ENCODE assay signal across 8 cellular contexts in the genomic region with DNA sequence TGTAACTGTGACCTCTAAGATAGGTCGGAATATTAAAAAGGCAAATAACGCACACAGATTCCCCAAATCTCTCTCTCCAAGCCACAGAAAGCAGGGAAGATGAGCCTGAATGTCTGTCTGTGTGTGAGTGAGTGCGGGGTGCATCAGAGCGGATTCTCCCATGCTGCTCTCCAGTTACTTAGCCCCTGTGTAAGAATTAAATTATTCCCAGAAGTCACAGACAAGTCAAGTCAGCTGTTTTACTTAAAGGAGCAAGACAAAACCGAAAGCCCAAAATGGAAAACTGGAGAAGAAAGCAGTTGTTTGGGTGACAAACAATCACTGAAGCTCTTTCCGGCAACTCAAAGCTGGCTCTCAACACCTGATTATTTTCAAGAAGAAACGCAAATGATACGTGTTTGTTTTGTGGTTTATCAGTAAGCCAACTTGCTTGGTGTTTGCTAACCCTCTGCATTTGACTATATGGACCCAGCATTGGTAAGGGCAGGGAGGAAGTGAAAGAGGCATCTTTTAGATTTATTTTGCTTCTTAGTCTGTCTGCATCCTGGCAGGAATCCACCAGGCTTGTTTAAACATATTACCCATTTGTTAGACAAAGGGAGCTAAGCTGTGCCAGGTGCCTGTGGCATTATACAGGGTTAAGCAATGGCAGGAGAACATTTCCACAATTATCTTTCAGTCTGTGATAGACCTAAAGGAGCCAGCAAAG.
DNase-seq lines count a peak whose midpoint lies in the region; ATAC-seq and TF ChIP-seq lines count a peak whose summit lies in the region.

No MANE protein-coding gene starts in this region.

- H3K4me1 Mint-ChIP-seq in CD8-positive, alpha-beta T cell (ENCODE audit: low read depth) = no peaks in the 10 kb centered on the region

- H3K9me3 ChIP-seq in CD8-positive, alpha-beta T cell (ENCODE audit: low read length) = no peaks in the 10 kb centered on the region

- no peaks in the 10 kb centered on the region for H3K27me3 Mint-ChIP-seq in CD8-positive, alpha-beta T cell (ENCODE audit: low read depth)

- intact Hi-C loops in CD8-positive, alpha-beta T cell (cut with DNase I, micrococcal nuclease) = no loop called here

- CTCF ChIA-PET in CD8-positive, alpha-beta T cell (lab: Charles Lee) = no interaction called here

- peak; percentile 98 for ATAC-seq in GM18873 (IDR thresholded peaks at IDR 0.05; ENCODE audit: low FRiP score, unreplicated experiment)
- ATAC-seq in HG03103 (IDR thresholded peaks at IDR 0.05; ENCODE audit: low read depth, unreplicated experiment) = peak; percentile 77
- ATAC-seq in HG02840 (IDR thresholded peaks at IDR 0.05; ENCODE audit: low FRiP score, unreplicated experiment) = no peak
- no peak for ATAC-seq in CD8-positive, alpha-beta T cell

- H3K9me3 Mint-ChIP-seq in CD8-positive, alpha-beta T cell = no peaks in the 10 kb centered on the region

- no peak overlapping the region for H3K4me3 Mint-ChIP-seq in CD8-positive, alpha-beta T cell

- H3K27me3 ChIP-seq in CD8-positive, alpha-beta T cell (ENCODE audit: insufficient read depth, low read length) = no peaks in the 10 kb centered on the region

- POLR2A ChIA-PET in CD8-positive, alpha-beta T cell (lab: Charles Lee) = no interaction called here

- H3K4me1 ChIP-seq in CD8-positive, alpha-beta T cell (ENCODE audit: insufficient read depth, low read length) = no peaks in the 10 kb centered on the region

- H3K36me3 ChIP-seq in CD8-positive, alpha-beta T cell (ENCODE audit: insufficient read depth, low read length) = no peaks in the 10 kb centered on the region

- no peak overlapping the region for H3K27ac Mint-ChIP-seq in CD8-positive, alpha-beta T cell

- H3K27ac ChIP-seq in CD8-positive, alpha-beta T cell (ENCODE audit: low read depth, low read length) = no peak overlapping the region

- peak; percentile 96 for DNase-seq in NCI-H345 (lab: John Stamatoyannopoulos, UW)
- DNase-seq in fibroblast of pulmonary artery (ENCODE audit: low read depth) = peak; percentile 50
- DNase-seq in RKO (ENCODE audit: low spot score) = no peak
- DNase-seq in CD8-positive, alpha-beta T cell = no peak
- no peak for DNase-seq in GM10266 (ENCODE audit: extremely low spot score)

- TF ChIP-seq CTCF in fibroblast of pulmonary artery (IDR thresholded peaks at IDR 0.05; ENCODE audit: low read length, missing control alignments) (no peak), GM10266 (IDR thresholded peaks at IDR 0.05; ENCODE audit: control insufficient read depth, insufficient read depth, low read depth, missing control alignments) (no peak)
- TF ChIP-seq CTCF in CD8-positive, alpha-beta T cell (IDR thresholded peaks at IDR 0.05) = no peak

- H3K4me3 ChIP-seq in fibroblast of pulmonary artery (replicated peaks; ENCODE audit: low read depth, low read length) = no peak overlapping the region
- H3K4me3 ChIP-seq in CD8-positive, alpha-beta T cell (ENCODE audit: low read depth, low read length) = no peak overlapping the region

- H3K36me3 Mint-ChIP-seq in CD8-positive, alpha-beta T cell = no peaks in the 10 kb centered on the region

Comparison
In these comparisons a context has a peak if more than half of its experiments do, and no peak if none do; other contexts are left out.
1. ATAC-seq: peak in GM18873 (single experiment) and HG03103 (single experiment); none in HG02840 (single experiment) and CD8-positive, alpha-beta T cell (single experiment).
2. DNase-seq: peak in NCI-H345 (single experiment) and fibroblast of pulmonary artery (single experiment); none in RKO (single experiment), CD8-positive, alpha-beta T cell (0 of 7) and GM10266 (single experiment).